ENCODE assay signal across 8 cellular contexts in the genomic region with DNA sequence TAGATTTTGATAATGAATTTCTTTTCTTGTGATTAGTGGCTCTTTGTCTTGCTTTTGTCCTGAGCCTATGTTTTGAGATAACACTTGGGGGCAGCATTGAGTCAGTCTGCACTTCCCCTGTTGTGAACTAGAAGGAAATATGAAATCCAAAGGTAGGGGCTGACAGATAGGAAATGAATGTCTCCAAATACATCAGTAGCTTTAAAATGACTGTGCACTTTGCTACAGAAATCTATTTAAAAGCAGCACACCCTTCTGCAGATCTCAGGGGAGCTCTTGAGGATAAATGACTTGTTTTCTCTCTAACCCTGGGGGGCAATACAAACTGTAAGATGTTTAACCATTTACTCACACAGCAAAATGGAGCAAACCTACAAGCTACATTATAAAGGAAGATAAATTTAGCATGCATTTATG.
A peak's percentile ranks its signal among the peaks of the same experiment; 100 is the strongest.
DNase-seq lines count a peak whose midpoint lies in the region; ATAC-seq and TF ChIP-seq lines count a peak whose summit lies in the region.

No MANE protein-coding gene starts in this region.

- H3K4me3 Mint-ChIP-seq in activated naive CD8-positive, alpha-beta T cell treated with anti-CD3 and anti-CD28 coated beads, Interleukin-2, amount 50 U/mL, for 24 hours: no peak overlapping the region

- H3K4me3 ChIP-seq in HUES6 (ENCODE audit: low read depth, low read length): peak overlapping the region; percentile 17; the same call in 1 of the 2 replicates
- H3K4me3 ChIP-seq in fibroblast of pulmonary artery (replicated peaks; ENCODE audit: low read depth, low read length): no peak overlapping the region
- H3K4me3 ChIP-seq in tibial artery: no peak overlapping the region

- H3K36me3 ChIP-seq in HUES6 (ENCODE audit: control insufficient read depth, insufficient read depth, low read length) (no peaks in the 10 kb centered on the region), tibial artery (no peaks in the 10 kb centered on the region)

- H3K27me3 Mint-ChIP-seq in activated naive CD8-positive, alpha-beta T cell treated with anti-CD3 and anti-CD28 coated beads, Interleukin-2, amount 50 U/mL, for 24 hours: no peaks in the 10 kb centered on the region

- no peaks in the 10 kb centered on the region for H3K27me3 ChIP-seq in HUES6 (ENCODE audit: control insufficient read depth, insufficient read depth, low read length)
- no peaks in the 10 kb centered on the region for H3K27me3 ChIP-seq in tibial artery

- H3K4me1 Mint-ChIP-seq in activated naive CD8-positive, alpha-beta T cell treated with anti-CD3 and anti-CD28 coated beads, Interleukin-2, amount 50 U/mL, for 24 hours: no peaks in the 10 kb centered on the region

- intact Hi-C loops in tibial artery (cut with DNase I; ENCODE audit: low total_unique reads): no loop called here

- H3K27ac Mint-ChIP-seq in activated naive CD8-positive, alpha-beta T cell treated with anti-CD3 and anti-CD28 coated beads, Interleukin-2, amount 50 U/mL, for 24 hours: no peak overlapping the region

- peak; percentile 43 for DNase-seq in ELF-1 (ENCODE audit: low read depth, low spot score)
- peak; percentile 4 for DNase-seq in NOMO-1 treated with dmso at 0.1 percent for 144 hours (lab: John Stamatoyannopoulos, UW; ENCODE audit: unreplicated experiment)
- DNase-seq in fibroblast of pulmonary artery (ENCODE audit: low read depth): peak; percentile 41
- DNase-seq in tibial artery: no peak
- no peak for DNase-seq in GF-D8 (lab: John Stamatoyannopoulos, UW)
- DNase-seq in activated naive CD8-positive, alpha-beta T cell treated with anti-CD3 and anti-CD28 coated beads, Interleukin-2, amount 50 U/mL, for 24 hours: no peak

- TF ChIP-seq CTCF in fibroblast of pulmonary artery (IDR thresholded peaks at IDR 0.05; ENCODE audit: low read length, missing control alignments) (peak; percentile 66), tibial artery (IDR thresholded peaks at IDR 0.05) (peak; percentile 12 to 37)

- peaks cover 12% of the 10 kb centered on the region for H3K4me1 ChIP-seq in HUES6 (ENCODE audit: control insufficient read depth, insufficient read depth, low read length)
- H3K4me1 ChIP-seq in tibial artery: no peaks in the 10 kb centered on the region

- H3K27ac ChIP-seq in HUES6 (ENCODE audit: low read depth, low read length): no peak overlapping the region; the same call in 1 of the 2 replicates
- H3K27ac ChIP-seq in tibial artery: no peak overlapping the region

- no peak overlapping the region for H3K9ac ChIP-seq in HUES6 (ENCODE audit: low read length)

- H3K36me3 Mint-ChIP-seq in activated naive CD8-positive, alpha-beta T cell treated with anti-CD3 and anti-CD28 coated beads, Interleukin-2, amount 50 U/mL, for 24 hours (ENCODE audit: low read depth): no peaks in the 10 kb centered on the region

- ATAC-seq in GM21367 (IDR thresholded peaks at IDR 0.05; ENCODE audit: unreplicated experiment): no peak
- no peak for ATAC-seq in activated naive CD8-positive, alpha-beta T cell treated with anti-CD3 and anti-CD28 coated beads, Interleukin-2, amount 50 U/mL, for 24 hours

- H3K9me3 ChIP-seq in HUES6 (ENCODE audit: control insufficient read depth, insufficient read depth, low read depth, low read length): peaks cover 5% of the 10 kb centered on the region
- H3K9me3 ChIP-seq in tibial artery: no peaks in the 10 kb centered on the region

- no peaks in the 10 kb centered on the region for H3K9me3 Mint-ChIP-seq in activated naive CD8-positive, alpha-beta T cell treated with anti-CD3 and anti-CD28 coated beads, Interleukin-2, amount 50 U/mL, for 24 hours

Comparison
In these comparisons a context has a peak if more than half of its experiments do, and no peak if none do; other contexts are left out.
1. DNase-seq: peak in ELF-1 (single experiment), NOMO-1 treated with dmso at 0.1 percent for 144 hours (single experiment) and fibroblast of pulmonary artery (single experiment); none in tibial artery (0 of 2), GF-D8 (single experiment) and activated naive CD8-positive, alpha-beta T cell treated with anti-CD3 and anti-CD28 coated beads, Interleukin-2, amount 50 U/mL, for 24 hours (single experiment).